In the genomic region with DNA sequence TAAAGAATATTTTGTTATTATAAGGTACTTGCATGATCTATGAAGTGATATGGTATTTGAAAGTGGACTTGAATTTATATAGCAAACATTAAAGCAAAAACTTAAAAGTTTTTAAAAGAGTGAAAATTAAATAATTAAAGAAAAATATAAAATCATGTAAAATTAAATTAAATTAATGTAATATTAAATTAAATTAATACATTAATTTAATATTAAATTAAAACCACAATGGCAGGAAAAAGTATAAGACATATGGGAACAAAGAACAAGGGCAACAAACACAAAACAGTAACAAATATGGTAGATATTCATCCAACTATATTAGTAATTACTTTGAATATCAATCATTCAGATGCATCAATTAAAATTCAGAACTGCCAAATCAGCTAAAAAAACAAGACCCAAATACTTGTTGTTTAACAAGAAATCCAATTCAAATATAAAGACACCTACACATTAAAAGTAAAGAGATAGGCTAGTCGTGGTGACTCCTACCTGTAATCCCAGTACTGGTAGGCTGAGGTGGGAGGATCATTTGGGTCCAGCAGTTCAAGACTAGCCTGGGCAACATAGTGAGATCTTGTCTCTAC, we compare ENCODE assay signal across 16 cellular contexts.
DNase-seq lines count a peak whose midpoint lies in the region; ATAC-seq, FAIRE-seq and TF ChIP-seq lines count a peak whose summit lies in the region.
"Had no signal": no experiment of that assay in that cellular context is flagged by ENCODE, and none has a peak within 500 bp of the region (broad histone marks: within the 10 kb centered on the region; RNA-seq: fewer than 3 reads in every experiment).

No MANE protein-coding gene starts in this region.

- no peaks in the 10 kb centered on the region for H3K36me3 ChIP-seq in small intestine (ENCODE audit: control insufficient read depth in 2 of 2, insufficient read depth in 2 of 2, low read length in 2 of 2)
- H3K36me3 ChIP-seq: BLaER1 treated with 17β-estradiol and CSF1 and Interleukin-3, amounts not matched to agents 10 nM and 100 nM; HAP-1 had no signal

- ATAC-seq in A549, result no peak
- ATAC-seq: CD8-positive, alpha-beta T cell had no signal

- POLR2A ChIA-PET in A549 (lab: Yijun Ruan, JAX), result no interaction called here

- H3K4me1 ChIP-seq in A549 (no peaks in the 10 kb centered on the region), small intestine (ENCODE audit: control insufficient read depth in 2 of 2, insufficient read depth in 1 of 2, low read depth in 1 of 2, low read length in 1 of 2) (no peaks in the 10 kb centered on the region)
- H3K4me1 ChIP-seq: BLaER1 treated with 17β-estradiol and CSF1 and Interleukin-3, amounts not matched to agents 10 nM and 100 nM; HAP-1 had no signal

- FAIRE-seq in A549 (lab: Jason Lieb, UNC) (no peak), RCC 7860 (lab: Jason Lieb, UNC) (peak; percentile 50), colon (lab: Jason Lieb, UNC) (peak; percentile 45), small intestine (lab: Jason Lieb, UNC) (peak; percentile 68)
- FAIRE-seq: GM12891, GM19239 had no signal

- WGBS in A549 (ENCODE audit: missing lambda C conversion rate), result 22% methylated on average over 1 of the region's 1 CpG
- WGBS in small intestine, 3 donors, result 68 to 80% (median 73%) methylated on average over 1 of the region's 1 CpG

- no peak for TF ChIP-seq RAD21 in A549 (conservative IDR thresholded peaks at IDR 0.05 in 1 of 2, IDR thresholded peaks at IDR 0.05 in 1 of 2)

- no peaks in the 10 kb centered on the region for H3K27me3 ChIP-seq in small intestine (ENCODE audit: control insufficient read depth in 2 of 2, insufficient read depth in 2 of 2, low read length in 2 of 2)
- H3K27me3 ChIP-seq: BLaER1 treated with 17β-estradiol and CSF1 and Interleukin-3, amounts not matched to agents 10 nM and 100 nM had no signal

- TF ChIP-seq CTCF in A549 (IDR thresholded peaks at IDR 0.05), result no peak

- no peak overlapping the region for H3K4me2 ChIP-seq in A549
- H3K4me2 ChIP-seq: BLaER1 treated with 17β-estradiol and CSF1 and Interleukin-3, amounts not matched to agents 10 nM and 100 nM had no signal

- DNase-seq in A549 (ENCODE audit: low read depth in 1 of 2, low spot score in 1 of 2) (no peak), RCC 7860 (ENCODE audit: low spot score) (no peak), small intestine (no peak), retina (no peak), Kasumi-1 (lab: John Stamatoyannopoulos, UW) (no peak), DMS79 (lab: John Stamatoyannopoulos, UW) (no peak)
- DNase-seq: Calu3; CD8-positive, alpha-beta T cell; DND-41; EL; GM23248 had no signal

- CTCF ChIA-PET in A549 (lab: Yijun Ruan, JAX), result no interaction called here

- H3K27ac ChIP-seq in A549 (no peak overlapping the region), small intestine (ENCODE audit: low read depth in 1 of 2, low read length in 1 of 2) (no peak overlapping the region)
- H3K27ac ChIP-seq: BLaER1 treated with 17β-estradiol and CSF1 and Interleukin-3, amounts not matched to agents 10 nM and 100 nM; GM23248 had no signal

- no peak for TF ChIP-seq EP300 in A549 (IDR thresholded peaks at IDR 0.05)

- H3K9me3 ChIP-seq in A549 (no peaks in the 10 kb centered on the region), small intestine (ENCODE audit: control insufficient read depth, low read depth) (no peaks in the 10 kb centered on the region)
- H3K9me3 ChIP-seq: HAP-1 had no signal

- H3K4me3 ChIP-seq in A549 (no peak overlapping the region), small intestine (ENCODE audit: low read depth in 1 of 2, low read length in 2 of 2) (no peak overlapping the region)
- H3K4me3 ChIP-seq: BLaER1 treated with 17β-estradiol and CSF1 and Interleukin-3, amounts not matched to agents 10 nM and 100 nM; GM23248; HAP-1 had no signal

- TF ChIP-seq POLR2A in A549 (IDR thresholded peaks at IDR 0.05; ENCODE audit: low read length), result no peak

TF ChIP-seq in A549, 52 proteins besides CTCF, POLR2A, EP300 and RAD21:
- TF ChIP-seq MAFK (IDR thresholded peaks at IDR 0.05; ENCODE audit: partially characterized antibody), result peak; percentile 58
- TF ChIP-seq, protein P1, sequence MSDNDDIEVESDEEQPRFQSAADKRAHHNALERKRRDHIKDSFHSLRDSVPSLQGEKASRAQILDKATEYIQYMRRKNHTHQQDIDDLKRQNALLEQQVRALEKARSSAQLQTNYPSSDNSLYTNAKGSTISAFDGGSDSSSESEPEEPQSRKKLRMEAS (IDR thresholded peaks at IDR 0.05), result no peak
